18 cellular contexts compared by ENCODE assay signal in the genomic region with DNA sequence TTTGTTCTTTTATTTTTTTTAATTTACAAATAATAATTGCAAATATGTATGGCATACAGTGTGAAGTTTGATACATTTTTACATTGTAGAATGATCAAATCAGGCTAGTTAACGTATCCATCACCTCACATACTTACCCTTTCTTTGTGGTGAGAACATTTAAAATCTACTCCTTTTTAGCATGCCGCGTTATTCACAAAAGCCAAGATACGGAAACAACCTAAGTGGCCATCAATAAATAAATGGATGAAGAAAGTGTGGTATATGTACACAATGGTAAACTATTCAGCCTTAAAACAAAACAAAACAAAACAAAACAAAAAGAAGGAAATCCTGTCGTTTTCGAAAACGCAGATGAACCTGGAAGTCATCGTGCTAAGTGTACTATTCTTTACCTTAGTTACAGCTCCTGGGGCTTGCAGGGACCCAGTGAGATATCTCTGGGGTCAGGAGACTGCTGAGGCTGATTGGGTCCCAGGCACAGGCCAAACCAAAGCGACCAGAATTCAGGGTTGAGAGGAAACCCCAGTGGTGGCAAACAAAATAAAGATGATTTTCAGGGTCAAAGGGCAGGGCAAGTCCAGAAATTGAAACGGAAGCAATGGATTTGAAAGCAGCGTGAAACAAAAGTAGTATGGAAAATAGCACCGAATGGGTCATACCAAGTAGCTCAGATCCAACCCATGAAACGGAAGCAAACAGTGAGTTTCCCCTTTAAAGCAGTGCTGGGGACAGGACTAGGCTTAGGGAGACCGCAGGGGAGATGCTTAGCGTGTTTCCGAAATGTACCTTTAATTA.
DNase-seq lines count a peak whose midpoint lies in the region; ATAC-seq, FAIRE-seq and TF ChIP-seq lines count a peak whose summit lies in the region.
"Had no signal": no experiment of that assay in that cellular context is flagged by ENCODE, and none has a peak within 500 bp of the region (broad histone marks: within the 10 kb centered on the region; RNA-seq: fewer than 3 reads in every experiment).

No MANE protein-coding gene starts in this region.

- no peak overlapping the region for H4K91ac ChIP-seq in H9 (ENCODE audit: insufficient read length, low read depth, low read length)
- H4K91ac ChIP-seq in H1 (replicated peaks; ENCODE audit: insufficient read length, low read length), result no peak overlapping the region

- no peak overlapping the region for H4K5ac ChIP-seq in H9 (ENCODE audit: insufficient read length, low read depth, low read length)
- no peak overlapping the region for H4K5ac ChIP-seq in H1 (ENCODE audit: insufficient read length, low read depth, low read length)

- H3K36me3 ChIP-seq in H1 (ENCODE audit: control insufficient read depth in 2 of 4, insufficient read depth in 4 of 4, low read length in 3 of 4), result no peaks in the 10 kb centered on the region
- no peaks in the 10 kb centered on the region for H3K36me3 ChIP-seq in CD4-positive, alpha-beta memory T cell (ENCODE audit: insufficient read depth, low read length)

- intact Hi-C loops in CD4-positive, alpha-beta memory T cell (cut with micrococcal nuclease), result no loop called here

- no peak overlapping the region for H3K27ac ChIP-seq in H9 (ENCODE audit: insufficient read length, low read depth, low read length)
- H3K27ac ChIP-seq in VCaP, result peak overlapping the region; percentile 52
- H3K27ac ChIP-seq in H1 (ENCODE audit: low read depth, low read length), result no peak overlapping the region
- H3K27ac ChIP-seq in CD4-positive, alpha-beta memory T cell (ENCODE audit: low read depth, low read length), result no peak overlapping the region

- no peak for TF ChIP-seq RAD21 in H1 (IDR thresholded peaks at IDR 0.05 in 1 of 2, conservative IDR thresholded peaks at IDR 0.05 in 1 of 2; ENCODE audit: low read depth in 2 of 2, low read length in 2 of 2)

- no peak for ATAC-seq in GM21717 (IDR thresholded peaks at IDR 0.05; ENCODE audit: unreplicated experiment)
- no peak for ATAC-seq in HG02642 (IDR thresholded peaks at IDR 0.05; ENCODE audit: poor library complexity, unreplicated experiment)
- ATAC-seq: CD8-positive, alpha-beta T cell had no signal

- no peaks in the 10 kb centered on the region for H3K27me3 Mint-ChIP-seq in H9 (ENCODE audit: low read depth)
- H3K27me3 Mint-ChIP-seq in CD4-positive, alpha-beta memory T cell, result peaks cover 0 to 1% of the 10 kb centered on the region in 2 donors
- H3K27me3 Mint-ChIP-seq: B cell had no signal

- no peak overlapping the region for H3K4me3 ChIP-seq in H1 (ENCODE audit: extremely low read depth in 1 of 4, insufficient read depth in 2 of 4, low read depth in 3 of 4, low read length in 4 of 4)
- no peak overlapping the region for H3K4me3 ChIP-seq in CD4-positive, alpha-beta memory T cell (ENCODE audit: low read length in 2 of 2)

- H3K9ac ChIP-seq in H9 (ENCODE audit: extremely low read depth, insufficient read length, low read length) (no peak overlapping the region), H1 (replicated peaks in 1 of 4; ENCODE audit: extremely low read depth in 1 of 4, low read depth in 3 of 4, low read length in 3 of 4) (no peak overlapping the region; a peak in 2 of 7 replicates)

- no peak for TF ChIP-seq POLR2A in H1 (IDR thresholded peaks at IDR 0.05; ENCODE audit: control extremely low read depth in 1 of 2, low read depth in 2 of 2, low read length in 2 of 2)

- H3K4me1 ChIP-seq in H9 (ENCODE audit: insufficient read depth, low read length), result peaks cover 6% of the 10 kb centered on the region; the same call in 1 of the 2 replicates
- peaks cover 0 to 8% (median 5%) of the 10 kb centered on the region in 4 experiments; a peak in 2 of 7 replicates for H3K4me1 ChIP-seq in H1 (replicated peaks in 1 of 4; ENCODE audit: control insufficient read depth in 3 of 4, insufficient read depth in 4 of 4, low read length in 3 of 4)
- H3K4me1 ChIP-seq in CD4-positive, alpha-beta memory T cell (ENCODE audit: insufficient read depth, low read length), result no peaks in the 10 kb centered on the region

- H3K23me2 ChIP-seq in H9 (ENCODE audit: insufficient read length, low read depth, low read length, poor library complexity, severe bottlenecking) (no peaks in the 10 kb centered on the region), H1 (ENCODE audit: low read depth, low read length) (no peaks in the 10 kb centered on the region; the same call in 1 of the 2 replicates)

- peaks cover 28 to 34% of the 10 kb centered on the region in 2 experiments for H3K4me1 Mint-ChIP-seq in H9
- H3K4me1 Mint-ChIP-seq in CD4-positive, alpha-beta memory T cell, result no peaks in the 10 kb centered on the region
- H3K4me1 Mint-ChIP-seq: B cell had no signal

- FAIRE-seq in H1 (lab: Jason Lieb, UNC), result peak; percentile 45
- FAIRE-seq: A204.1, D721Med, G401.6, GM12892 had no signal

- no peak overlapping the region for H3K27ac Mint-ChIP-seq in H9
- H3K27ac Mint-ChIP-seq in CD4-positive, alpha-beta memory T cell, result no peak overlapping the region
- H3K27ac Mint-ChIP-seq: B cell; CD8-positive, alpha-beta T cell had no signal

- no peak for TF ChIP-seq EP300 in H1 (IDR thresholded peaks at IDR 0.05; ENCODE audit: borderline replicate concordance in 1 of 2, low read depth in 2 of 2, low read length in 2 of 2)

- H3K56ac ChIP-seq in H9 (ENCODE audit: insufficient read length, low read depth, low read length) (no peak overlapping the region), H1 (replicated peaks; ENCODE audit: insufficient read length, low read depth, low read length) (no peak overlapping the region)

- H3K4me3 Mint-ChIP-seq in H9, result no peak overlapping the region
- H3K4me3 Mint-ChIP-seq in CD4-positive, alpha-beta memory T cell, result no peak overlapping the region
- H3K4me3 Mint-ChIP-seq: B cell; CD8-positive, alpha-beta T cell had no signal

- no CpG with 5 or more reads among the region's 16 CpGs for WGBS in H9 (ENCODE audit: extremely low coverage, insufficient read length, low lambda C conversion rate)
- 85% methylated on average over 16 of the region's 16 CpGs; no CpG with 5 or more reads in 1 of the 2 experiments for WGBS in H1 (ENCODE audit: extremely low coverage in 1 of 2, insufficient coverage in 1 of 2, insufficient read length in 1 of 2, insufficient replicate concordance in 2 of 2, low coverage in 1 of 2, low lambda C conversion rate in 2 of 2, missing lambda C conversion rate in 1 of 2), 2 experiments

- H3K79me2 ChIP-seq in H9 (ENCODE audit: insufficient read depth, low read length) (no peaks in the 10 kb centered on the region), H1 (ENCODE audit: control insufficient read depth in 1 of 2, insufficient read depth in 2 of 2, low read length in 2 of 2) (no peaks in the 10 kb centered on the region)

- H3K4ac ChIP-seq in H9 (ENCODE audit: low read depth, low read length) (no peak overlapping the region), H1 (replicated peaks; ENCODE audit: insufficient read length, low read depth, low read length) (no peak overlapping the region)

- H3K36me3 Mint-ChIP-seq in H9 (ENCODE audit: insufficient read depth in 1 of 3, low read depth in 3 of 3), result no peaks in the 10 kb centered on the region
- no peaks in the 10 kb centered on the region for H3K36me3 Mint-ChIP-seq in CD4-positive, alpha-beta memory T cell
- H3K36me3 Mint-ChIP-seq: CD8-positive, alpha-beta T cell had no signal

- H3K18ac ChIP-seq in H9 (ENCODE audit: insufficient read length, low read depth, low read length), result no peak overlapping the region
- H3K18ac ChIP-seq in H1 (ENCODE audit: extremely low read depth, low read length), result no peak overlapping the region; the same call in 1 of the 2 replicates

- POLR2A ChIA-PET in H1 (lab: Charles Lee; ENCODE audit: partially characterized antibody), result interaction anchor here (0.5 to 1.0 kb wide), 2 partner anchors 64 to 112 kb away, joined by 3 read pairs; no protein-coding TSS in a partner anchor
- POLR2A ChIA-PET in CD4-positive, alpha-beta memory T cell (lab: Charles Lee; ENCODE audit: partially characterized antibody), result no interaction called here

- H2BK12ac ChIP-seq in H9 (ENCODE audit: insufficient read length, low read depth, low read length), result no peak overlapping the region
- H2BK12ac ChIP-seq in H1 (ENCODE audit: low read depth, low read length), result no peak overlapping the region; the same call in 1 of the 2 replicates

- DNase-seq in H9 (no peak), H1 (ENCODE audit: low read depth in 1 of 2, low spot score in 2 of 2) (no peak), NCI-H128 (lab: John Stamatoyannopoulos, UW; ENCODE audit: unreplicated experiment) (no peak)
- DNase-seq in CD4-positive, alpha-beta memory T cell, result no peak
- DNase-seq: C1 segment of cervical spinal cord; CD8-positive, alpha-beta T cell; COR-L47; DMS153; DMS79 treated with DMSO at 0.1 percent for 48 hours; EL had no signal

- H2BK15ac ChIP-seq in H9 (ENCODE audit: low read depth, low read length) (no peak overlapping the region), H1 (ENCODE audit: low read length) (no peak overlapping the region)

- CTCF ChIA-PET in H1 (lab: Charles Lee; ENCODE audit: partially characterized antibody), result interaction anchor here (1.1 to 4.0 kb wide), 4 partner anchors 10 to 195 kb away, joined by 3 to 15 read pairs (median 5); a partner anchor contains a TSS
- CTCF ChIA-PET in CD4-positive, alpha-beta memory T cell (lab: Charles Lee; ENCODE audit: partially characterized antibody), result no interaction called here

- H3K14ac ChIP-seq in H9 (ENCODE audit: insufficient read depth, low read length) (no peak overlapping the region), H1 (ENCODE audit: insufficient read length) (no peak overlapping the region)

- H2BK20ac ChIP-seq in H9 (ENCODE audit: low read depth, low read length, poor library complexity, severe bottlenecking) (no peak overlapping the region), H1 (ENCODE audit: low read length) (no peak overlapping the region)

- H4K8ac ChIP-seq in H9 (replicated peaks; ENCODE audit: insufficient read length, low read depth, low read length) (no peak overlapping the region), H1 (ENCODE audit: extremely low read depth, insufficient read depth, low read length) (no peak overlapping the region)

- H3K4me2 ChIP-seq in H9 (ENCODE audit: insufficient read depth, insufficient read length, low read length) (peak overlapping the region; percentile 45), H1 (ENCODE audit: insufficient read depth in 1 of 2, low read depth in 2 of 2, low read length in 2 of 2) (peak overlapping the region in 1 of 2 experiments; percentile 55; a peak in 1 of 4 replicates)

- no peak overlapping the region for H2AK5ac ChIP-seq in H9 (ENCODE audit: insufficient read length, low read length)
- H2AK5ac ChIP-seq in H1 (ENCODE audit: low read depth, low read length), result no peak overlapping the region

- no peaks in the 10 kb centered on the region for H3K79me1 ChIP-seq in H9 (ENCODE audit: insufficient read depth, low read depth, low read length, poor library complexity, severe bottlenecking)
- H3K79me1 ChIP-seq in H1 (ENCODE audit: low read depth, low read length), result no peaks in the 10 kb centered on the region; the same call in 1 of the 2 replicates

- H3K23ac ChIP-seq in H9 (ENCODE audit: insufficient read length, low read depth, low read length), result no peak overlapping the region
- no peak overlapping the region for H3K23ac ChIP-seq in H1 (ENCODE audit: insufficient read length)

- no peak overlapping the region for H2BK120ac ChIP-seq in H9 (ENCODE audit: low read depth, low read length, poor library complexity, severe bottlenecking)
- no peak overlapping the region for H2BK120ac ChIP-seq in H1 (replicated peaks; ENCODE audit: low read depth, low read length)

- H3K27me3 ChIP-seq in H9 (ENCODE audit: insufficient read depth, low read length) (no peaks in the 10 kb centered on the region), H1 (replicated peaks in 1 of 4; ENCODE audit: control insufficient read depth in 3 of 4, extremely low read depth in 1 of 4, insufficient read depth in 3 of 4, low read length in 3 of 4) (no peaks in the 10 kb centered on the region)
- no peaks in the 10 kb centered on the region for H3K27me3 ChIP-seq in CD4-positive, alpha-beta memory T cell (ENCODE audit: insufficient read depth, low read length)

- H3K9me3 Mint-ChIP-seq in H9, result peaks cover 0 to 5% of the 10 kb centered on the region in 2 experiments; a peak in 1 of 5 replicates
- H3K9me3 Mint-ChIP-seq in CD4-positive, alpha-beta memory T cell, result peaks cover 0 to 7% (median 0%) of the 10 kb centered on the region in 8 donors
- H3K9me3 Mint-ChIP-seq: CD8-positive, alpha-beta T cell had no signal

- no peak overlapping the region for H2AFZ ChIP-seq in H9 (ENCODE audit: low read length)
- H2AFZ ChIP-seq in H1 (ENCODE audit: low read length), result no peak overlapping the region

- TF ChIP-seq CTCF in H9 (conservative IDR thresholded peaks at IDR 0.05) (no peak), VCaP (conservative IDR thresholded peaks at IDR 0.05) (no peak), H1 (IDR thresholded peaks at IDR 0.05; ENCODE audit: control extremely low read depth in 1 of 3, insufficient read depth in 1 of 3, low read depth in 1 of 3, low read length in 3 of 3) (no peak)

- H3K9me3 ChIP-seq in H9 (ENCODE audit: control insufficient read depth, low read depth, low read length) (no peaks in the 10 kb centered on the region), H1 (ENCODE audit: insufficient read depth in 2 of 2, low read depth in 1 of 2, low read length in 1 of 2) (no peaks in the 10 kb centered on the region)
- no peaks in the 10 kb centered on the region for H3K9me3 ChIP-seq in CD4-positive, alpha-beta memory T cell (ENCODE audit: control insufficient read depth in 1 of 2, low read length in 2 of 2)

- H2BK5ac ChIP-seq in H9 (ENCODE audit: insufficient read length, low read length), result no peak overlapping the region
- no peak overlapping the region for H2BK5ac ChIP-seq in H1 (ENCODE audit: low read depth, low read length)

- H4K20me1 ChIP-seq in H9 (ENCODE audit: control insufficient read depth, insufficient read depth, insufficient read length) (no peaks in the 10 kb centered on the region), H1 (replicated peaks in 1 of 2; ENCODE audit: control insufficient read depth in 1 of 2, insufficient read depth in 2 of 2, low read length in 2 of 2) (no peaks in the 10 kb centered on the region)

- H3T11ph ChIP-seq in H9 (ENCODE audit: low read length), result no peak overlapping the region
